In the genomic region with DNA sequence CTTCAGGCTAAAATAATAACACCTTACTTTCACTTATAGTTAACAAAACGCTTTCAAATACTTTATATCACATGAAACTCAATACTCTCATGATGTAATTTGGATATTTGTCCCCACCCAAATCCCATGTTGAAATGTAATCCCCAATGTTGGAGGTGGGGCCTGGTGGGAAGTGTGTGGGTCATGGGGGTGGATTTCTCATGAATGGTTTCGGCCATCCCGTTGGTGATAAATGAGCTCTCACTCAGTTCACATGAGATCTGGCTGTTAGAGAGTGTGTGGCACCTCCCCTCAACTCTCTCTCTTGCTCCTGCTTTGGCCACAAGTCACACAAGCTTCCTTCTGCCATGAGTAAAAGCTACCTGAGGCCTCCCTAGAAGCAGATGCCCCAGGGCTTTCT, we compare ENCODE assay signal across 1 cellular context.
TF ChIP-seq lines count a peak whose summit lies in the region.

No MANE protein-coding gene starts in this region.

TF ChIP-seq in HEK293, 187 proteins besides CTCF, POLR2A, EP300 and RAD21 (continued from another document):
- TF ChIP-seq, protein P1, sequence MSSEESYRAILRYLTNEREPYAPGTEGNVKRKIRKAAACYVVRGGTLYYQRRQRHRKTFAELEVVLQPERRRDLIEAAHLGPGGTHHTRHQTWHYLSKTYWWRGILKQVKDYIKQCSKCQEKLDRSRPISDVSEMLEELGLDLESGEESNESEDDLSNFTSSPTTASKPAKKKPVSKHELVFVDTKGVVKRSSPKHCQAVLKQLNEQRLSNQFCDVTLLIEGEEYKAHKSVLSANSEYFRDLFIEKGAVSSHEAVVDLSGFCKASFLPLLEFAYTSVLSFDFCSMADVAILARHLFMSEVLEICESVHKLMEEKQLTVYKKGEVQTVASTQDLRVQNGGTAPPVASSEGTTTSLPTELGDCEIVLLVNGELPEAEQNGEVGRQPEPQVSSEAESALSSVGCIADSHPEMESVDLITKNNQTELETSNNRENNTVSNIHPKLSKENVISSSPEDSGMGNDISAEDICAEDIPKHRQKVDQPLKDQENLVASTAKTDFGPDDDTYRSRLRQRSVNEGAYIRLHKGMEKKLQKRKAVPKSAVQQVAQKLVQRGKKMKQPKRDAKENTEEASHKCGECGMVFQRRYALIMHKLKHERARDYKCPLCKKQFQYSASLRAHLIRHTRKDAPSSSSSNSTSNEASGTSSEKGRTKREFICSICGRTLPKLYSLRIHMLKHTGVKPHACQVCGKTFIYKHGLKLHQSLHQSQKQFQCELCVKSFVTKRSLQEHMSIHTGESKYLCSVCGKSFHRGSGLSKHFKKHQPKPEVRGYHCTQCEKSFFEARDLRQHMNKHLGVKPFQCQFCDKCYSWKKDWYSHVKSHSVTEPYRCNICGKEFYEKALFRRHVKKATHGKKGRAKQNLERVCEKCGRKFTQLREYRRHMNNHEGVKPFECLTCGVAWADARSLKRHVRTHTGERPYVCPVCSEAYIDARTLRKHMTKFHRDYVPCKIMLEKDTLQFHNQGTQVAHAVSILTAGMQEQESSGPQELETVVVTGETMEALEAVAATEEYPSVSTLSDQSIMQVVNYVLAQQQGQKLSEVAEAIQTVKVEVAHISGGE (tag by site-specific recombination; conservative IDR thresholded peaks at IDR 0.05; ENCODE audit: low read depth): no peak
